In the genomic region with DNA sequence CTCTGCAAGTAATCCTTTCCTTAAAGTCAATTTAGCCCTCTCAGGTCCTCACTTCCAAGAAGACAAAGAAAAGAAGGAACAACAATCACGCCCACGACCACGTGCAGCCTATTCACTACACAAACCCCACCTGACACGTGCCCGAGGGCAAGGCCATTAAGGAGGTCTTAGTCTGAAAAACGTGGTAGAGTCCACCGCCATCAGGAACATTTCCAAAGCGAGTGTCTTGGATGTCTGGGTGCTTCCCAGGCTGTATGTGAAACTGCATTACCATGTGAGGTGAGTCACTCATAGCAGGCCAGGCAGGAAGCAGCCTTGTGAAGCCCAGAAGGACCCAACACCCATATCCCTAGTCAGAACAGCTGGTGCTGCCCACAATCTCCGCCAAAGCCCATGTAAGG, we compare ENCODE assay signal across 1 cellular context.
TF ChIP-seq lines count a peak whose summit lies in the region.

No MANE protein-coding gene starts in this region.

TF ChIP-seq in SK-N-SH treated with all-trans-retinoic acid at 6 μM for 48 hours, 23 proteins besides CTCF, POLR2A, EP300 and RAD21 (continued from another document):
- no peak for TF ChIP-seq PATZ1 (CRISPR knock-in tag; IDR thresholded peaks at IDR 0.05; ENCODE audit: borderline replicate concordance)
- no peak for TF ChIP-seq ZNF70 (CRISPR knock-in tag; IDR thresholded peaks at IDR 0.05)
- no peak for TF ChIP-seq SNAI2 (CRISPR knock-in tag; IDR thresholded peaks at IDR 0.05)
- TF ChIP-seq CSRNP3 (CRISPR knock-in tag; IDR thresholded peaks at IDR 0.05) = no peak
- no peak for TF ChIP-seq BACH2 (CRISPR knock-in tag; IDR thresholded peaks at IDR 0.05; ENCODE audit: borderline replicate concordance)
- no peak for TF ChIP-seq ZFP30 (CRISPR knock-in tag; IDR thresholded peaks at IDR 0.05)
- no peak for TF ChIP-seq ISL1 (CRISPR knock-in tag; IDR thresholded peaks at IDR 0.05)
- no peak for TF ChIP-seq TOX (CRISPR knock-in tag; IDR thresholded peaks at IDR 0.05; ENCODE audit: borderline replicate concordance)
- TF ChIP-seq ESRRG (CRISPR knock-in tag; IDR thresholded peaks at IDR 0.05) = no peak
- no peak for TF ChIP-seq CSDC2 (CRISPR knock-in tag; IDR thresholded peaks at IDR 0.05)
